In genomic region chr14:32202941-32203882, GRCh38 we compare ENCODE assay signal across 1 cellular context.
TF ChIP-seq lines count a peak whose summit lies in the region.

TSS of gene RNU6-8 (minus strand) at chr14:32203269.

TF ChIP-seq in HepG2, 621 proteins besides CTCF, POLR2A, EP300 and RAD21 (continued from another document and continues in another):
- peak; percentile 86; the same call in 1 of the 2 replicates for TF ChIP-seq ZNF768 (CRISPR knock-in tag; IDR thresholded peaks at IDR 0.05)
- TF ChIP-seq ZNF20 (CRISPR knock-in tag; IDR thresholded peaks at IDR 0.05), result peak; percentile 66
- peak; percentile 97 for TF ChIP-seq ZNF766 (CRISPR knock-in tag; IDR thresholded peaks at IDR 0.05; ENCODE audit: borderline replicate concordance)
- TF ChIP-seq ZNF776 (CRISPR knock-in tag; IDR thresholded peaks at IDR 0.05), result peak; percentile 81; the same call in 1 of the 2 replicates
- TF ChIP-seq ATF3 (CRISPR knock-in tag; IDR thresholded peaks at IDR 0.05), result peak; percentile 55
- TF ChIP-seq ZNF512 (CRISPR knock-in tag; IDR thresholded peaks at IDR 0.05), result peak; percentile 67; the same call in 1 of the 2 replicates
- TF ChIP-seq ZNF83 (CRISPR knock-in tag; IDR thresholded peaks at IDR 0.05; ENCODE audit: borderline replicate concordance), result peak; percentile 95; the same call in 1 of the 2 replicates
- TF ChIP-seq ZNF430 (CRISPR knock-in tag; IDR thresholded peaks at IDR 0.05), result peak; percentile 95
- peak; percentile 96 for TF ChIP-seq BORCS8-MEF2B (CRISPR knock-in tag; IDR thresholded peaks at IDR 0.05)
- TF ChIP-seq HIC2 (CRISPR knock-in tag; IDR thresholded peaks at IDR 0.05; ENCODE audit: low read depth), result peak; percentile 79
- no peak; the same call in 1 of the 2 replicates for TF ChIP-seq ATF1 (CRISPR knock-in tag; IDR thresholded peaks at IDR 0.05)
- TF ChIP-seq ZNF547 (CRISPR knock-in tag; IDR thresholded peaks at IDR 0.05), result peak; percentile 92
- TF ChIP-seq BCL3 (CRISPR knock-in tag; IDR thresholded peaks at IDR 0.05), result peak; percentile 79
- TF ChIP-seq ZNF720 (CRISPR knock-in tag; IDR thresholded peaks at IDR 0.05), result no peak
- peak; percentile 82; the same call in 1 of the 2 replicates for TF ChIP-seq ZFP62 (CRISPR knock-in tag; IDR thresholded peaks at IDR 0.05)
- peak; percentile 77; the same call in 1 of the 2 replicates for TF ChIP-seq ZBTB14 (CRISPR knock-in tag; IDR thresholded peaks at IDR 0.05)
- TF ChIP-seq SNAPC4 (CRISPR knock-in tag; IDR thresholded peaks at IDR 0.05), result peak; percentile 100
- peak; percentile 8; the same call in 1 of the 2 replicates for TF ChIP-seq ZNF34 (CRISPR knock-in tag; IDR thresholded peaks at IDR 0.05; ENCODE audit: borderline replicate concordance)
- peak; percentile 38; the same call in 1 of the 2 replicates for TF ChIP-seq ZNF770 (CRISPR knock-in tag; IDR thresholded peaks at IDR 0.05)
- no peak; the same call in 1 of the 2 replicates for TF ChIP-seq ATF5 (CRISPR knock-in tag; IDR thresholded peaks at IDR 0.05; ENCODE audit: low read depth)
- TF ChIP-seq THYN1 (CRISPR knock-in tag; IDR thresholded peaks at IDR 0.05; ENCODE audit: borderline replicate concordance, low read depth), result peak; percentile 67; the same call in 1 of the 2 replicates
- TF ChIP-seq KDM6A (CRISPR knock-in tag; IDR thresholded peaks at IDR 0.05; ENCODE audit: low read depth), result no peak
- peak; percentile 92 for TF ChIP-seq GZF1 (CRISPR knock-in tag; IDR thresholded peaks at IDR 0.05)
- peak; percentile 3; the same call in 1 of the 2 replicates for TF ChIP-seq TFAP4 (IDR thresholded peaks at IDR 0.05; ENCODE audit: borderline replicate concordance, low read depth)
- no peak for TF ChIP-seq PBX3 (CRISPR knock-in tag; IDR thresholded peaks at IDR 0.05; ENCODE audit: borderline replicate concordance)
- TF ChIP-seq TOPORS (CRISPR knock-in tag; IDR thresholded peaks at IDR 0.05), result peak; percentile 98
- TF ChIP-seq HOXD1 (CRISPR knock-in tag; IDR thresholded peaks at IDR 0.05), result peak; percentile 97
- TF ChIP-seq CBX2 (IDR thresholded peaks at IDR 0.05; ENCODE audit: low read depth, low read length), result peak; percentile 42; the same call in 1 of the 2 replicates
- peak; percentile 75; the same call in 1 of the 2 replicates for TF ChIP-seq CBX2 (CRISPR knock-in tag; IDR thresholded peaks at IDR 0.05; ENCODE audit: low read depth)
- no peak for TF ChIP-seq ZNF576 (CRISPR knock-in tag; IDR thresholded peaks at IDR 0.05)
- TF ChIP-seq E2F1 (CRISPR knock-in tag; IDR thresholded peaks at IDR 0.05), result peak; percentile 90
- TF ChIP-seq NFE2L2 (IDR thresholded peaks at IDR 0.05; ENCODE audit: low read length), result no peak; the same call in 1 of the 2 replicates
- peak; percentile 96 for TF ChIP-seq TFDP1 (CRISPR knock-in tag; IDR thresholded peaks at IDR 0.05; ENCODE audit: borderline replicate concordance)
- TF ChIP-seq MIER3 (CRISPR knock-in tag; IDR thresholded peaks at IDR 0.05; ENCODE audit: borderline replicate concordance), result peak; percentile 95
- peak; percentile 90; the same call in 1 of the 2 replicates for TF ChIP-seq ZNF335 (CRISPR knock-in tag; IDR thresholded peaks at IDR 0.05)
